In the genomic region with DNA sequence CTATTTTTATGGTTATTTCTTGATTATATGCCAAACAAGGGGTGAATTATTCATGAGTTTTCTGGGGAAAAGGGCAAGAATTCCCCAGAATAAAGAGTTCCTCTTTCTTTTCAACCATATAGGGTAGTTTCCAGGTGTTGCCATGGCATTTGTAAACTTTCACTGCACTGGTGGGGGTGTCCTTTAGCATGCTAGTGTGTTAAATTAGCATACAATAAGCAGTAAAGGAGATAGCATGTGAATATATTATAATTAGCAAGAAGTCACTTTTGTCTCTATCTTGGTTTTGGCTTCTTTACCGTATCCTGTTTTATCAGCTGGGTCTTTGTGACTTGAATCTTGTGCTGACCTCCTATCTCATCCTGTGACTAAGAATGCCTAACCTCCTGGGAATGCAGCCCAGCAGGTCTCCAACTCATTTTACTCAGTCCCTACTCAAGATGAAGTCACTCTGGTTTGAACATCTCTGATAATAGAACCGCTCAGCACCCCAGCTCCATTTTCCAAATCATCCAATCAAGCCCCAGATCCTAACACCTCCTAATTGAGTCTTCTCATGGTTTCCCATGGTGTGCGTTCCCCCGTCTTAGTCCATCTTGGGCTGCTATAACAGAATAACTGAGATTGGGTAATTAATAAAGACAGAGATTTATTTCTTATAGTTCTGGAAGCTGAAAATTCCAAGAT, we compare ENCODE assay signal across 1 cellular context.
A peak's percentile ranks its signal among the peaks of the same experiment; 100 is the strongest.
TF ChIP-seq lines count a peak whose summit lies in the region.

No MANE protein-coding gene starts in this region.

TF ChIP-seq in K562, 482 proteins besides CTCF, POLR2A, EP300 and RAD21 (continues in another document):
- peak; percentile 73 for TF ChIP-seq BACH1 (tag; IDR thresholded peaks at IDR 0.05)
- TF ChIP-seq, protein P1, sequence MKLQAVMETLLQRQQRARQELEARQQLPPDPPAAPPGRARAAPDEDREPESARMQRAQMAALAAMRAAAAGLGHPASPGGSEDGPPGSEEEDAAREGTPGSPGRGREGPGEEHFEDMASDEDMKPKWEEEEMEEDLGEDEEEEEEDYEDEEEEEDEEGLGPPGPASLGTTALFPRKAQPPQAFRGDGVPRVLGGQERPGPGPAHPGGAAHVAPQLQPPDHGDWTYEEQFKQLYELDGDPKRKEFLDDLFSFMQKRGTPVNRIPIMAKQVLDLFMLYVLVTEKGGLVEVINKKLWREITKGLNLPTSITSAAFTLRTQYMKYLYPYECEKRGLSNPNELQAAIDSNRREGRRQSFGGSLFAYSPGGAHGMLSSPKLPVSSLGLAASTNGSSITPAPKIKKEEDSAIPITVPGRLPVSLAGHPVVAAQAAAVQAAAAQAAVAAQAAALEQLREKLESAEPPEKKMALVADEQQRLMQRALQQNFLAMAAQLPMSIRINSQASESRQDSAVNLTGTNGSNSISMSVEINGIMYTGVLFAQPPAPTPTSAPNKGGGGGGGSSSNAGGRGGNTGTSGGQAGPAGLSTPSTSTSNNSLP (IDR thresholded peaks at IDR 0.05; ENCODE audit: borderline replicate concordance, low read depth, low read length): peak; percentile 20; the same call in 1 of the 2 replicates
- peak; percentile 83 for TF ChIP-seq PTRF (tag; IDR thresholded peaks at IDR 0.05)
- TF ChIP-seq JUND (IDR thresholded peaks at IDR 0.05; ENCODE audit: borderline replicate concordance, low read depth, low read length): peak; percentile 74
- peak; percentile 76; the same call in 1 of the 3 replicates for TF ChIP-seq JUND (tag; IDR thresholded peaks at IDR 0.05; ENCODE audit: borderline replicate concordance, low read depth, low read length)
- no peak for TF ChIP-seq UBTF (IDR thresholded peaks at IDR 0.05; ENCODE audit: borderline replicate concordance in 1 of 2, low read depth in 2 of 2, low read length in 2 of 2)
- TF ChIP-seq CTBP1 (IDR thresholded peaks at IDR 0.05; ENCODE audit: borderline replicate concordance): 0 out of 2 replicates have a peak, but pooled peaks have one; percentile 38
- TF ChIP-seq ELF2 (CRISPR knock-in tag; IDR thresholded peaks at IDR 0.05): peak; percentile 32; the same call in 1 of the 2 replicates
- 0 out of 2 replicates have a peak, but pooled peaks have one; percentile 21 for TF ChIP-seq MAFG (tag; conservative IDR thresholded peaks at IDR 0.05)
- 0 out of 2 replicates have a peak, but pooled peaks have one; percentile 33 for TF ChIP-seq ZNF324 (CRISPR knock-in tag; IDR thresholded peaks at IDR 0.05)
- TF ChIP-seq SMARCA4 (IDR thresholded peaks at IDR 0.05): peak; percentile 65
- TF ChIP-seq ZNF395 (CRISPR knock-in tag; IDR thresholded peaks at IDR 0.05): peak; percentile 77
- TF ChIP-seq KDM1A (IDR thresholded peaks at IDR 0.05): peak; percentile 53 to 58; a peak in 3 of 4 replicates
- TF ChIP-seq PHTF2 (CRISPR knock-in tag; IDR thresholded peaks at IDR 0.05): no peak
- peak; percentile 81 for TF ChIP-seq ZBTB17 (CRISPR knock-in tag; IDR thresholded peaks at IDR 0.05)
- TF ChIP-seq DNMT1 (IDR thresholded peaks at IDR 0.05): no peak
- peak; percentile 64; the same call in 1 of the 2 replicates for TF ChIP-seq CBFA2T3 (IDR thresholded peaks at IDR 0.05)
- TF ChIP-seq MNT (conservative IDR thresholded peaks at IDR 0.05): peak in 1 of 2 experiments; percentile 17; a peak in 1 of 4 replicates
- no peak for TF ChIP-seq MIER1 (IDR thresholded peaks at IDR 0.05; ENCODE audit: low read depth)
- TF ChIP-seq, protein P2, sequence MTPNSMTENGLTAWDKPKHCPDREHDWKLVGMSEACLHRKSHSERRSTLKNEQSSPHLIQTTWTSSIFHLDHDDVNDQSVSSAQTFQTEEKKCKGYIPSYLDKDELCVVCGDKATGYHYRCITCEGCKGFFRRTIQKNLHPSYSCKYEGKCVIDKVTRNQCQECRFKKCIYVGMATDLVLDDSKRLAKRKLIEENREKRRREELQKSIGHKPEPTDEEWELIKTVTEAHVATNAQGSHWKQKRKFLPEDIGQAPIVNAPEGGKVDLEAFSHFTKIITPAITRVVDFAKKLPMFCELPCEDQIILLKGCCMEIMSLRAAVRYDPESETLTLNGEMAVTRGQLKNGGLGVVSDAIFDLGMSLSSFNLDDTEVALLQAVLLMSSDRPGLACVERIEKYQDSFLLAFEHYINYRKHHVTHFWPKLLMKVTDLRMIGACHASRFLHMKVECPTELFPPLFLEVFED (CRISPR knock-in tag; conservative IDR thresholded peaks at IDR 0.05): peak; percentile 75; the same call in 1 of the 2 replicates
- peak; percentile 17; the same call in 1 of the 2 replicates for TF ChIP-seq POLR2AphosphoS5 (IDR thresholded peaks at IDR 0.05; ENCODE audit: control insufficient read depth, insufficient read depth, low read depth, low read length)
- TF ChIP-seq NR1H2 (CRISPR knock-in tag; IDR thresholded peaks at IDR 0.05): no peak
- no peak for TF ChIP-seq U2AF1 (optimal IDR thresholded peaks at IDR 0.05; ENCODE audit: low read depth, low read length)
- 0 out of 2 replicates have a peak, but pooled peaks have one; percentile 35 for TF ChIP-seq ZKSCAN3 (CRISPR knock-in tag; IDR thresholded peaks at IDR 0.05)
- peak; percentile 27; the same call in 1 of the 2 replicates for TF ChIP-seq TCF3 (CRISPR knock-in tag; IDR thresholded peaks at IDR 0.05)
- TF ChIP-seq ZNF197 (CRISPR knock-in tag; IDR thresholded peaks at IDR 0.05; ENCODE audit: low read depth): peak; percentile 63; the same call in 1 of the 2 replicates
- TF ChIP-seq DDX20 (tag; IDR thresholded peaks at IDR 0.05; ENCODE audit: low read depth): peak; percentile 81
- TF ChIP-seq RCOR1 (IDR thresholded peaks at IDR 0.05; ENCODE audit: borderline replicate concordance in 1 of 2, low read depth in 2 of 2, low read length in 2 of 2): peak in 1 of 2 experiments; percentile 84; a peak in 2 of 4 replicates
- TF ChIP-seq, protein P3, sequence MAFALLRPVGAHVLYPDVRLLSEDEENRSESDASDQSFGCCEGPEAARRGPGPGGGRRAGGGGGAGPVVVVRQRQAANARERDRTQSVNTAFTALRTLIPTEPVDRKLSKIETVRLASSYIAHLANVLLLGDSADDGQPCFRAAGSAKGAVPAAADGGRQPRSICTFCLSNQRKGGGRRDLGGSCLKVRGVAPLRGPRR (CRISPR knock-in tag; IDR thresholded peaks at IDR 0.05): peak; percentile 61; the same call in 1 of the 2 replicates
- TF ChIP-seq, protein P4, sequence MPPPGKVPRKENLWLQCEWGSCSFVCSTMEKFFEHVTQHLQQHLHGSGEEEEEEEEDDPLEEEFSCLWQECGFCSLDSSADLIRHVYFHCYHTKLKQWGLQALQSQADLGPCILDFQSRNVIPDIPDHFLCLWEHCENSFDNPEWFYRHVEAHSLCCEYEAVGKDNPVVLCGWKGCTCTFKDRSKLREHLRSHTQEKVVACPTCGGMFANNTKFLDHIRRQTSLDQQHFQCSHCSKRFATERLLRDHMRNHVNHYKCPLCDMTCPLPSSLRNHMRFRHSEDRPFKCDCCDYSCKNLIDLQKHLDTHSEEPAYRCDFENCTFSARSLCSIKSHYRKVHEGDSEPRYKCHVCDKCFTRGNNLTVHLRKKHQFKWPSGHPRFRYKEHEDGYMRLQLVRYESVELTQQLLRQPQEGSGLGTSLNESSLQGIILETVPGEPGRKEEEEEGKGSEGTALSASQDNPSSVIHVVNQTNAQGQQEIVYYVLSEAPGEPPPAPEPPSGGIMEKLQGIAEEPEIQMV (tag; conservative IDR thresholded peaks at IDR 0.05; ENCODE audit: low read depth): peak; percentile 64; the same call in 1 of the 2 replicates
- TF ChIP-seq ZNF140 (CRISPR knock-in tag; IDR thresholded peaks at IDR 0.05): no peak
- TF ChIP-seq GTF2A2 (tag; IDR thresholded peaks at IDR 0.05): peak; percentile 80; the same call in 1 of the 2 replicates
- TF ChIP-seq GABPB1 (CRISPR knock-in tag; IDR thresholded peaks at IDR 0.05): no peak
- TF ChIP-seq NCOA6 (IDR thresholded peaks at IDR 0.05): no peak
- TF ChIP-seq ATF4 (CRISPR knock-in tag; IDR thresholded peaks at IDR 0.05): peak; percentile 45; the same call in 1 of the 2 replicates
- TF ChIP-seq SOX6 (IDR thresholded peaks at IDR 0.05): peak; percentile 93
- TF ChIP-seq CXXC5 (CRISPR knock-in tag; IDR thresholded peaks at IDR 0.05): peak; percentile 71
- TF ChIP-seq, protein P5, sequence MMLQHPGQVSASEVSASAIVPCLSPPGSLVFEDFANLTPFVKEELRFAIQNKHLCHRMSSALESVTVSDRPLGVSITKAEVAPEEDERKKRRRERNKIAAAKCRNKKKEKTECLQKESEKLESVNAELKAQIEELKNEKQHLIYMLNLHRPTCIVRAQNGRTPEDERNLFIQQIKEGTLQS (IDR thresholded peaks at IDR 0.05): peak; percentile 41; the same call in 1 of the 2 replicates
- TF ChIP-seq, protein P5 (CRISPR knock-in tag; conservative IDR thresholded peaks at IDR 0.05): no peak
- no peak for TF ChIP-seq ILF3 (IDR thresholded peaks at IDR 0.05; ENCODE audit: borderline replicate concordance)
- TF ChIP-seq ZNF76 (CRISPR knock-in tag; IDR thresholded peaks at IDR 0.05; ENCODE audit: borderline replicate concordance): peak; percentile 91
- TF ChIP-seq TEAD4 (IDR thresholded peaks at IDR 0.05; ENCODE audit: low read length): peak; percentile 48; the same call in 1 of the 2 replicates
- TF ChIP-seq TEAD4 (CRISPR knock-in tag; IDR thresholded peaks at IDR 0.05; ENCODE audit: borderline replicate concordance): no peak
- TF ChIP-seq DACH1 (IDR thresholded peaks at IDR 0.05; ENCODE audit: partially characterized antibody): peak; percentile 5
- peak; percentile 65 for TF ChIP-seq TAF9B (IDR thresholded peaks at IDR 0.05; ENCODE audit: partially characterized antibody)
- TF ChIP-seq VEZF1 (CRISPR knock-in tag; IDR thresholded peaks at IDR 0.05): 0 out of 2 replicates have a peak, but pooled peaks have one; percentile 16
- TF ChIP-seq ZNF408 (CRISPR knock-in tag; IDR thresholded peaks at IDR 0.05; ENCODE audit: low read depth): no peak
- TF ChIP-seq ARID1B (IDR thresholded peaks at IDR 0.05): peak; percentile 77
- peak; percentile 14 for TF ChIP-seq TAF1 (IDR thresholded peaks at IDR 0.05; ENCODE audit: control insufficient read depth, extremely low read depth, insufficient read depth, low read length, severe bottlenecking)
- TF ChIP-seq TBL1XR1 (IDR thresholded peaks at IDR 0.05; ENCODE audit: low read length in 2 of 2): peak in 1 of 2 experiments; percentile 63; a peak in 2 of 4 replicates
- peak; percentile 80 for TF ChIP-seq FOSL1 (tag; conservative IDR thresholded peaks at IDR 0.05)
